Comparison of ENCODE assay signal across 12 cellular contexts in genomic region chr12:11794311-11794710, GRCh38.
DNase-seq lines count a peak whose midpoint lies in the region; ATAC-seq and TF ChIP-seq lines count a peak whose summit lies in the region.
"Had no signal": no experiment of that assay in that cellular context is flagged by ENCODE, and none has a peak within 500 bp of the region (broad histone marks: within the 10 kb centered on the region; RNA-seq: fewer than 3 reads in every experiment).

No MANE protein-coding gene starts in this region.

- ATAC-seq in GM23338 = no peak
- ATAC-seq in activated CD4-positive, CD25-positive, alpha-beta regulatory T cell treated with anti-CD3 and anti-CD28 coated beads, Interleukin-2, amount 50 U/mL, for 24 hours = no peak

- H3K4me1 Mint-ChIP-seq in GM23338 = peaks cover 33% of the 10 kb centered on the region

- peaks cover 12% of the 10 kb centered on the region for H3K4me1 ChIP-seq in GM23338 (ENCODE audit: insufficient read depth)
- peaks cover 57% of the 10 kb centered on the region for H3K4me1 ChIP-seq in skeletal muscle satellite cell (ENCODE audit: control insufficient read depth, insufficient read depth, low read length)

- peaks cover 3% of the 10 kb centered on the region; the same call in 1 of the 3 replicates for H3K36me3 Mint-ChIP-seq in GM23338 (ENCODE audit: low read depth)

- H4K20me1 ChIP-seq in GM23338 (replicated peaks; ENCODE audit: insufficient read depth) = no peaks in the 10 kb centered on the region

- no peaks in the 10 kb centered on the region for H3F3A ChIP-seq in GM23338 (replicated peaks; ENCODE audit: low read depth)

- no peak overlapping the region for H3K4me3 Mint-ChIP-seq in GM23338

- H3K27ac Mint-ChIP-seq in GM23338 = no peak overlapping the region

- no peak overlapping the region for H2AFZ ChIP-seq in GM23338

- peaks cover 2% of the 10 kb centered on the region for H3K79me2 ChIP-seq in GM23338 (replicated peaks; ENCODE audit: insufficient read depth)

- no peaks in the 10 kb centered on the region for H3K9me3 ChIP-seq in skeletal muscle satellite cell (replicated peaks; ENCODE audit: low read length)

- in situ Hi-C loops in brain microvascular endothelial cell (cut with HindIII; ENCODE audit: low pct_ligation_motif_present, low sequenced_read_pairs) = no loop called here

- DNase-seq in GM23338 (ENCODE audit: low spot score) (no peak), brain microvascular endothelial cell (no peak), left kidney (ENCODE audit: low read depth, low spot score) (peak; percentile 40), GDM1 (lab: John Stamatoyannopoulos, UW) (no peak), RPMI8226 (no peak), NCI-H2196 treated with DMSO at 0.1 percent for 48 hours (lab: John Stamatoyannopoulos, UW; ENCODE audit: unreplicated experiment) (no peak)
- DNase-seq: DMS79 treated with DMSO at 0.1 percent for 48 hours; NCI-H2029 treated with DMSO at 0.1 percent for 48 hours; NK-92 treated with Interleukin-12 subunit alpha and Interleukin-12 subunit beta, amount 100 ng/mL, for 24 hours had no signal

- H3K27ac ChIP-seq in GM23338 (ENCODE audit: low read depth) (0 out of 2 replicates have a peak overlapping the region, but pooled peaks have one; percentile 23), brain microvascular endothelial cell (peak overlapping the region; percentile 3)
- H3K27ac ChIP-seq: epithelial cell of prostate had no signal

- H3K9me3 Mint-ChIP-seq in GM23338 = no peaks in the 10 kb centered on the region

- peaks cover 2% of the 10 kb centered on the region; the same call in 1 of the 2 replicates for H3K9me2 ChIP-seq in GM23338 (ENCODE audit: insufficient read depth)

- H3K4me3 ChIP-seq in GM23338 (no peak overlapping the region), brain microvascular endothelial cell (ENCODE audit: low read depth, low read length) (no peak overlapping the region), skeletal muscle satellite cell (ENCODE audit: low read length) (no peak overlapping the region)

- H3K27me3 ChIP-seq in GM23338 (ENCODE audit: insufficient read depth) (no peaks in the 10 kb centered on the region), brain microvascular endothelial cell (replicated peaks) (no peaks in the 10 kb centered on the region), skeletal muscle satellite cell (ENCODE audit: control insufficient read depth, insufficient read depth, low read length) (no peaks in the 10 kb centered on the region)

- no peak overlapping the region for H3K4me2 ChIP-seq in GM23338
- H3K4me2 ChIP-seq in skeletal muscle satellite cell (ENCODE audit: low read length) = peak overlapping the region; percentile 21

- peak overlapping the region; percentile 3 for H3K9ac ChIP-seq in skeletal muscle satellite cell (ENCODE audit: low read depth, low read length)

- H3K27me3 Mint-ChIP-seq in GM23338 (ENCODE audit: insufficient read depth, low read depth, poor library complexity) = no peaks in the 10 kb centered on the region

- TF ChIP-seq CTCF in GM23338 (conservative IDR thresholded peaks at IDR 0.05; ENCODE audit: low read depth in 2 of 2) = no peak
- TF ChIP-seq CTCF in brain microvascular endothelial cell (IDR thresholded peaks at IDR 0.05; ENCODE audit: low read depth, low read length, missing control alignments) = no peak

- H3K36me3 ChIP-seq in GM23338 (ENCODE audit: insufficient read depth) = no peaks in the 10 kb centered on the region
- H3K36me3 ChIP-seq in brain microvascular endothelial cell (replicated peaks) = no peaks in the 10 kb centered on the region
- no peaks in the 10 kb centered on the region for H3K36me3 ChIP-seq in skeletal muscle satellite cell (ENCODE audit: insufficient read depth, low read length)

TF ChIP-seq in GM23338, 12 proteins besides CTCF, POLR2A, EP300 and RAD21:
- no peak for TF ChIP-seq NANOG (IDR thresholded peaks at IDR 0.05; ENCODE audit: borderline replicate concordance)
- no peak for TF ChIP-seq REST (IDR thresholded peaks at IDR 0.05; ENCODE audit: unreplicated experiment)
- no peak for TF ChIP-seq ETS1 (IDR thresholded peaks at IDR 0.05)
- no peak for TF ChIP-seq STAT1 (IDR thresholded peaks at IDR 0.05; ENCODE audit: unreplicated experiment)
- TF ChIP-seq JUNB (IDR thresholded peaks at IDR 0.05; ENCODE audit: unreplicated experiment) = no peak
- TF ChIP-seq POLR2AphosphoS5 (IDR thresholded peaks at IDR 0.05; ENCODE audit: low read depth) = no peak
- no peak for TF ChIP-seq ZNF114 (CRISPR knock-in tag; IDR thresholded peaks at IDR 0.05)
- TF ChIP-seq EZH2 (IDR thresholded peaks at IDR 0.05; ENCODE audit: low read depth, unreplicated experiment) = no peak
